Comparison of ENCODE assay signal across 27 cellular contexts in genomic region chr10:29229258-29229705, GRCh38. TPM values are rescaled to one million over a fixed set of nuclear protein-coding genes. Genes with fewer than 3 reads are reported as not detected.
"Had no signal": no experiment of that assay in that cellular context is flagged by ENCODE, and none has a peak within 500 bp of the region (broad histone marks: within the 10 kb centered on the region; RNA-seq: fewer than 3 reads in every experiment).

No MANE protein-coding gene starts in this region.

- H3K27ac ChIP-seq: prostate gland, right atrium auricular region, tibial artery, WERI-Rb-1 had no signal

- H3K9me3 Mint-ChIP-seq: activated CD4-positive, alpha-beta memory T cell treated with anti-CD3 and anti-CD28 coated beads for 36 hours; activated T-helper 1 cell treated with anti-CD3 and anti-CD28 coated beads, Interleukin-12 subunit alpha, Interleukin-12 subunit beta, Interleukin-2, Interleukin-4 antibody, amounts not matched to agents 30 ng/mL and 10 ng/mL and 1 ng/mL, durations not matched to agents 14 hours and 24 hours and 36 hours; dendritic cell treated with granulocyte-macrophage colony-stimulating factor and Interleukin-4, amounts not matched to agents 40 ng/mL and 50 ng/mL, for 4 days; natural killer cell treated with Interleukin-12 subunit alpha and Interleukin-12 subunit beta and Interleukin-15 and Interleukin-18, amount 100 ng/mL, for 72 hours had no signal

- H3K4me3 ChIP-seq: prostate gland, right atrium auricular region, tibial artery had no signal

- H3K4me1 Mint-ChIP-seq: activated CD4-positive, alpha-beta T cell treated with anti-CD3 and anti-CD28 coated beads for 36 hours; immature natural killer cell had no signal

- DNase-seq: activated CD4-positive, alpha-beta memory T cell treated with anti-CD3 and anti-CD28 coated beads for 36 hours; activated CD4-positive, alpha-beta T cell treated with anti-CD3 and anti-CD28 coated beads for 36 hours; activated gamma-delta T cell treated with Interleukin-2 at 50 U/mL for 16 hours; activated T-cell treated with anti-CD3 and anti-CD28 coated beads for 4 hours; effector memory CD4-positive, alpha-beta T cell; head of caudate nucleus; immature natural killer cell; kidney glomerular epithelial cell; left ventricle myocardium superior; stimulated activated CD4-positive, alpha-beta T cell treated with anti-CD3 and anti-CD28 coated beads, Interleukin-2, amount 100 ng/mL, for 24 hours; stimulated activated naive CD8-positive, alpha-beta T cell treated with anti-CD3 and anti-CD28 coated beads, Interleukin-15, Interleukin-2, amounts not matched to agents 100 U/mL and 50 U/mL, for 24 hours; substantia nigra; T-helper 2 cell; tibial artery; WERI-Rb-1 had no signal

- H3K36me3 Mint-ChIP-seq: activated CD4-positive, alpha-beta memory T cell treated with anti-CD3 and anti-CD28 coated beads for 36 hours; activated naive CD8-positive, alpha-beta T cell; immature natural killer cell; natural killer cell treated with Interleukin-12 subunit alpha and Interleukin-12 subunit beta and Interleukin-15 and Interleukin-18, amount 100 ng/mL, for 72 hours had no signal

- H3K9me3 ChIP-seq: prostate gland, right atrium auricular region, tibial artery had no signal

- H3K27ac Mint-ChIP-seq: activated CD4-positive, alpha-beta memory T cell treated with anti-CD3 and anti-CD28 coated beads for 36 hours; activated CD4-positive, alpha-beta T cell treated with anti-CD3 and anti-CD28 coated beads for 36 hours; activated naive CD8-positive, alpha-beta T cell; activated T-helper 1 cell treated with anti-CD3 and anti-CD28 coated beads, Interleukin-12 subunit alpha, Interleukin-12 subunit beta, Interleukin-2, Interleukin-4 antibody, amounts not matched to agents 30 ng/mL and 10 ng/mL and 1 ng/mL, durations not matched to agents 14 hours and 24 hours and 36 hours; dendritic cell treated with granulocyte-macrophage colony-stimulating factor and Interleukin-4, amounts not matched to agents 40 ng/mL and 50 ng/mL, for 4 days; immature natural killer cell; natural killer cell treated with Interleukin-12 subunit alpha and Interleukin-12 subunit beta and Interleukin-15 and Interleukin-18, amount 100 ng/mL, for 72 hours had no signal

- FAIRE-seq: frontal cortex, urothelium cell line had no signal

- H3K27me3 ChIP-seq: right atrium auricular region, tibial artery had no signal

- H3K4me1 ChIP-seq: prostate gland, right atrium auricular region, tibial artery had no signal

- H3K4me3 Mint-ChIP-seq: activated CD4-positive, alpha-beta memory T cell treated with anti-CD3 and anti-CD28 coated beads for 36 hours; activated CD4-positive, alpha-beta T cell treated with anti-CD3 and anti-CD28 coated beads for 36 hours; activated naive CD8-positive, alpha-beta T cell; activated T-helper 1 cell treated with anti-CD3 and anti-CD28 coated beads, Interleukin-12 subunit alpha, Interleukin-12 subunit beta, Interleukin-2, Interleukin-4 antibody, amounts not matched to agents 30 ng/mL and 10 ng/mL and 1 ng/mL, durations not matched to agents 14 hours and 24 hours and 36 hours; dendritic cell treated with granulocyte-macrophage colony-stimulating factor and Interleukin-4, amounts not matched to agents 40 ng/mL and 50 ng/mL, for 4 days; immature natural killer cell; natural killer cell treated with Interleukin-12 subunit alpha and Interleukin-12 subunit beta and Interleukin-15 and Interleukin-18, amount 100 ng/mL, for 72 hours had no signal

- H3K36me3 ChIP-seq: prostate gland, right atrium auricular region, tibial artery, WERI-Rb-1 had no signal

- ATAC-seq: activated CD4-positive, alpha-beta T cell treated with anti-CD3 and anti-CD28 coated beads for 36 hours; left ventricle myocardium superior; natural killer cell treated with Interleukin-12 subunit alpha and Interleukin-12 subunit beta and Interleukin-15 and Interleukin-18, amount 100 ng/mL, for 72 hours; stimulated activated naive CD8-positive, alpha-beta T cell treated with anti-CD3 and anti-CD28 coated beads, Interleukin-15, Interleukin-2, amounts not matched to agents 100 U/mL and 50 U/mL, for 24 hours had no signal

RNA-seq across cellular contexts. Expression of gene LYZL1, which starts 59.6 kb away (rescaled TPM):
- total RNA-seq: activated CD4-positive, alpha-beta memory T cell treated with anti-CD3 and anti-CD28 coated beads for 36 hours; activated CD4-positive, alpha-beta T cell treated with anti-CD3 and anti-CD28 coated beads for 36 hours; activated T-helper 1 cell treated with anti-CD3 and anti-CD28 coated beads, Interleukin-12 subunit alpha, Interleukin-12 subunit beta, Interleukin-2, Interleukin-4 antibody, amounts not matched to agents 30 ng/mL and 10 ng/mL and 1 ng/mL, durations not matched to agents 14 hours and 24 hours and 36 hours; chondrocyte; fibroblast of lung; frontal cortex; left ventricle myocardium superior; mesenteric fat pad; natural killer cell treated with Interleukin-12 subunit alpha and Interleukin-12 subunit beta and Interleukin-15 and Interleukin-18, amount 100 ng/mL, for 72 hours; omental fat pad; right atrium auricular region had no signal
- polyA plus RNA-seq: fibroblast of lung, immature natural killer cell had no signal
